1 cellular context compared by ENCODE assay signal in genomic region chr1:6378096-6378746, GRCh38.
TF ChIP-seq lines count a peak whose summit lies in the region.

No MANE protein-coding gene starts in this region.

TF ChIP-seq in K562, 482 proteins besides CTCF, POLR2A, EP300 and RAD21 (continued from another document and continues in another):
- no peak for TF ChIP-seq YY1 (IDR thresholded peaks at IDR 0.05; ENCODE audit: borderline replicate concordance in 1 of 3, control insufficient read depth in 1 of 3, extremely low read depth in 1 of 3, insufficient read depth in 3 of 3, insufficient read length in 1 of 3, insufficient replicate concordance in 2 of 3, low read depth in 1 of 3, low read length in 2 of 3)
- TF ChIP-seq RB1 (IDR thresholded peaks at IDR 0.05; ENCODE audit: low read depth), result no peak
- 0 out of 2 replicates have a peak, but pooled peaks have one; percentile 24 for TF ChIP-seq ZBTB33 (CRISPR knock-in tag; IDR thresholded peaks at IDR 0.05)
- no peak for TF ChIP-seq ZEB2 (IDR thresholded peaks at IDR 0.05)
- TF ChIP-seq ZBTB17 (CRISPR knock-in tag; IDR thresholded peaks at IDR 0.05), result no peak
- TF ChIP-seq, protein P1, sequence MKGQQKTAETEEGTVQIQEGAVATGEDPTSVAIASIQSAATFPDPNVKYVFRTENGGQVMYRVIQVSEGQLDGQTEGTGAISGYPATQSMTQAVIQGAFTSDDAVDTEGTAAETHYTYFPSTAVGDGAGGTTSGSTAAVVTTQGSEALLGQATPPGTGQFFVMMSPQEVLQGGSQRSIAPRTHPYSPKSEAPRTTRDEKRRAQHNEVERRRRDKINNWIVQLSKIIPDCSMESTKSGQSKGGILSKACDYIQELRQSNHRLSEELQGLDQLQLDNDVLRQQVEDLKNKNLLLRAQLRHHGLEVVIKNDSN (CRISPR knock-in tag; IDR thresholded peaks at IDR 0.05), result 0 out of 2 replicates have a peak, but pooled peaks have one; percentile 17
- TF ChIP-seq RBM25 (IDR thresholded peaks at IDR 0.05; ENCODE audit: low read depth, low read length, severe bottlenecking), result no peak
- TF ChIP-seq ELF2 (CRISPR knock-in tag; IDR thresholded peaks at IDR 0.05), result no peak
- 0 out of 2 replicates have a peak, but pooled peaks have one; percentile 30 for TF ChIP-seq CREM (IDR thresholded peaks at IDR 0.05; ENCODE audit: low read depth)
- TF ChIP-seq ZNF780A (CRISPR knock-in tag; IDR thresholded peaks at IDR 0.05), result no peak
- TF ChIP-seq, protein P2, sequence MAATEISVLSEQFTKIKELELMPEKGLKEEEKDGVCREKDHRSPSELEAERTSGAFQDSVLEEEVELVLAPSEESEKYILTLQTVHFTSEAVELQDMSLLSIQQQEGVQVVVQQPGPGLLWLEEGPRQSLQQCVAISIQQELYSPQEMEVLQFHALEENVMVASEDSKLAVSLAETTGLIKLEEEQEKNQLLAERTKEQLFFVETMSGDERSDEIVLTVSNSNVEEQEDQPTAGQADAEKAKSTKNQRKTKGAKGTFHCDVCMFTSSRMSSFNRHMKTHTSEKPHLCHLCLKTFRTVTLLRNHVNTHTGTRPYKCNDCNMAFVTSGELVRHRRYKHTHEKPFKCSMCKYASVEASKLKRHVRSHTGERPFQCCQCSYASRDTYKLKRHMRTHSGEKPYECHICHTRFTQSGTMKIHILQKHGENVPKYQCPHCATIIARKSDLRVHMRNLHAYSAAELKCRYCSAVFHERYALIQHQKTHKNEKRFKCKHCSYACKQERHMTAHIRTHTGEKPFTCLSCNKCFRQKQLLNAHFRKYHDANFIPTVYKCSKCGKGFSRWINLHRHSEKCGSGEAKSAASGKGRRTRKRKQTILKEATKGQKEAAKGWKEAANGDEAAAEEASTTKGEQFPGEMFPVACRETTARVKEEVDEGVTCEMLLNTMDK (IDR thresholded peaks at IDR 0.05; ENCODE audit: borderline replicate concordance, insufficient read depth, low read depth, low read length, poor library complexity, severe bottlenecking), result peak; percentile 87
- no peak for TF ChIP-seq TEAD2 (tag; IDR thresholded peaks at IDR 0.05)
- no peak for TF ChIP-seq PRMT5 (CRISPR knock-in tag; IDR thresholded peaks at IDR 0.05)
- no peak for TF ChIP-seq RNF2 (IDR thresholded peaks at IDR 0.05)
- TF ChIP-seq ZNF23 (CRISPR knock-in tag; IDR thresholded peaks at IDR 0.05), result no peak
- TF ChIP-seq, protein P3, sequence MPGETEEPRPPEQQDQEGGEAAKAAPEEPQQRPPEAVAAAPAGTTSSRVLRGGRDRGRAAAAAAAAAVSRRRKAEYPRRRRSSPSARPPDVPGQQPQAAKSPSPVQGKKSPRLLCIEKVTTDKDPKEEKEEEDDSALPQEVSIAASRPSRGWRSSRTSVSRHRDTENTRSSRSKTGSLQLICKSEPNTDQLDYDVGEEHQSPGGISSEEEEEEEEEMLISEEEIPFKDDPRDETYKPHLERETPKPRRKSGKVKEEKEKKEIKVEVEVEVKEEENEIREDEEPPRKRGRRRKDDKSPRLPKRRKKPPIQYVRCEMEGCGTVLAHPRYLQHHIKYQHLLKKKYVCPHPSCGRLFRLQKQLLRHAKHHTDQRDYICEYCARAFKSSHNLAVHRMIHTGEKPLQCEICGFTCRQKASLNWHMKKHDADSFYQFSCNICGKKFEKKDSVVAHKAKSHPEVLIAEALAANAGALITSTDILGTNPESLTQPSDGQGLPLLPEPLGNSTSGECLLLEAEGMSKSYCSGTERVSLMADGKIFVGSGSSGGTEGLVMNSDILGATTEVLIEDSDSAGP (CRISPR knock-in tag; IDR thresholded peaks at IDR 0.05), result no peak
- no peak for TF ChIP-seq HMBOX1 (IDR thresholded peaks at IDR 0.05)
- peak; percentile 58; the same call in 1 of the 2 replicates for TF ChIP-seq SMC3 (conservative IDR thresholded peaks at IDR 0.05; ENCODE audit: insufficient read depth, low read depth, low read length)
- no peak for TF ChIP-seq BCL6 (CRISPR knock-in tag; IDR thresholded peaks at IDR 0.05)
- no peak for TF ChIP-seq NFIC (IDR thresholded peaks at IDR 0.05)
- no peak for TF ChIP-seq PREB (CRISPR knock-in tag; IDR thresholded peaks at IDR 0.05)
- no peak for TF ChIP-seq CEBPZ (IDR thresholded peaks at IDR 0.05; ENCODE audit: borderline replicate concordance, low read depth, low read length)
- TF ChIP-seq HDAC8 (tag; IDR thresholded peaks at IDR 0.05), result no peak
- TF ChIP-seq NFRKB (IDR thresholded peaks at IDR 0.05; ENCODE audit: low read depth), result no peak
- TF ChIP-seq POLR3A (IDR thresholded peaks at IDR 0.05; ENCODE audit: borderline replicate concordance, extremely low read depth, insufficient read depth, insufficient read length), result no peak
- TF ChIP-seq, protein P4, sequence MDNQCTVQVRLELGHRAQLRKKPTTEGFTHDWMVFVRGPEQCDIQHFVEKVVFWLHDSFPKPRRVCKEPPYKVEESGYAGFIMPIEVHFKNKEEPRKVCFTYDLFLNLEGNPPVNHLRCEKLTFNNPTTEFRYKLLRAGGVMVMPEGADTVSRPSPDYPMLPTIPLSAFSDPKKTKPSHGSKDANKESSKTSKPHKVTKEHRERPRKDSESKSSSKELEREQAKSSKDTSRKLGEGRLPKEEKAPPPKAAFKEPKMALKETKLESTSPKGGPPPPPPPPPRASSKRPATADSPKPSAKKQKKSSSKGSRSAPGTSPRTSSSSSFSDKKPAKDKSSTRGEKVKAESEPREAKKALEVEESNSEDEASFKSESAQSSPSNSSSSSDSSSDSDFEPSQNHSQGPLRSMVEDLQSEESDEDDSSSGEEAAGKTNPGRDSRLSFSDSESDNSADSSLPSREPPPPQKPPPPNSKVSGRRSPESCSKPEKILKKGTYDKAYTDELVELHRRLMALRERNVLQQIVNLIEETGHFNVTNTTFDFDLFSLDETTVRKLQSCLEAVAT (IDR thresholded peaks at IDR 0.05), result no peak
- TF ChIP-seq, protein P5, sequence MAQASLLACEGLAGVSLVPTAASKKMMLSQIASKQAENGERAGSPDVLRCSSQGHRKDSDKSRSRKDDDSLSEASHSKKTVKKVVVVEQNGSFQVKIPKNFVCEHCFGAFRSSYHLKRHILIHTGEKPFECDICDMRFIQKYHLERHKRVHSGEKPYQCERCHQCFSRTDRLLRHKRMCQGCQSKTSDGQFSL (CRISPR knock-in tag; IDR thresholded peaks at IDR 0.05), result peak; percentile 71; the same call in 1 of the 2 replicates
- TF ChIP-seq, protein P5 (tag; IDR thresholded peaks at IDR 0.05), result no peak
- TF ChIP-seq DACH1 (IDR thresholded peaks at IDR 0.05; ENCODE audit: partially characterized antibody), result no peak
- TF ChIP-seq TEAD1 (CRISPR knock-in tag; IDR thresholded peaks at IDR 0.05), result peak in 1 of 2 experiments; percentile 44; a peak in 1 of 4 replicates
- no peak for TF ChIP-seq RERE (CRISPR knock-in tag; IDR thresholded peaks at IDR 0.05; ENCODE audit: borderline replicate concordance)
- no peak for TF ChIP-seq CHAMP1 (IDR thresholded peaks at IDR 0.05)
- no peak for TF ChIP-seq HDAC3 (IDR thresholded peaks at IDR 0.05; ENCODE audit: borderline replicate concordance, partially characterized antibody)
